In genomic region chr17:69090365-69090764, GRCh38 we compare ENCODE assay signal across 15 cellular contexts. TPM values are rescaled to one million over a fixed set of nuclear protein-coding genes. Genes with fewer than 3 reads are reported as not detected.
DNase-seq lines count a peak whose midpoint lies in the region; ATAC-seq and TF ChIP-seq lines count a peak whose summit lies in the region.
"Had no signal": no experiment of that assay in that cellular context is flagged by ENCODE, and none has a peak within 500 bp of the region (broad histone marks: within the 10 kb centered on the region; RNA-seq: fewer than 3 reads in every experiment).

No MANE protein-coding gene starts in this region.

- TF ChIP-seq CTCF in epithelial cell of esophagus (IDR thresholded peaks at IDR 0.05; ENCODE audit: insufficient read depth, low read depth, low read length, missing control alignments), result no peak

- no peaks in the 10 kb centered on the region for H3K9me3 ChIP-seq in T-helper 17 cell (ENCODE audit: control insufficient read depth, low read length, poor library complexity, severe bottlenecking)
- H3K9me3 ChIP-seq: BLaER1, Caco-2 had no signal

- H3K4me3 Mint-ChIP-seq in T-helper 17 cell, result no peak overlapping the region
- H3K4me3 Mint-ChIP-seq: CD8-positive, alpha-beta memory T cell; IgD-negative memory B cell had no signal

- ATAC-seq in Right ventricle myocardium inferior (peak; percentile 34), left cardiac atrium (no peak), T-helper 17 cell (no peak)

- no peak for DNase-seq in Right ventricle myocardium inferior (ENCODE audit: missing footprints)
- no peak for DNase-seq in left cardiac atrium
- peak; percentile 38 for DNase-seq in epithelial cell of esophagus (ENCODE audit: low read depth)
- peak; percentile 1 for DNase-seq in myocyte (ENCODE audit: low read depth)
- no peak for DNase-seq in NCI-H1105 (lab: John Stamatoyannopoulos, UW)
- DNase-seq in T-helper 17 cell, result no peak
- DNase-seq in SW 1271 (lab: John Stamatoyannopoulos, UW), result no peak
- DNase-seq: AML-193; Caco-2; CD8-positive, alpha-beta memory T cell; DND-41; GDM1 had no signal

- H3K4me3 ChIP-seq in epithelial cell of esophagus (ENCODE audit: low read length), result no peak overlapping the region
- H3K4me3 ChIP-seq: BLaER1 had no signal

- no peaks in the 10 kb centered on the region for H3K27me3 Mint-ChIP-seq in T-helper 17 cell
- H3K27me3 Mint-ChIP-seq: IgD-negative memory B cell had no signal

- H3K27ac Mint-ChIP-seq in T-helper 17 cell, result no peak overlapping the region
- H3K27ac Mint-ChIP-seq: CD8-positive, alpha-beta memory T cell had no signal

- intact Hi-C loops in Right ventricle myocardium inferior (cut with DNase I), result no loop called here
- intact Hi-C loops in left cardiac atrium (cut with DNase I), result no loop called here

- peaks cover 4% of the 10 kb centered on the region for H3K4me1 Mint-ChIP-seq in T-helper 17 cell

- peaks cover 2% of the 10 kb centered on the region for H3K36me3 Mint-ChIP-seq in T-helper 17 cell (ENCODE audit: low read depth)

RNA-seq across cellular contexts. Expression of gene ABCA9, which starts 29.6 kb away (rescaled TPM):
- 32.7 TPM for total RNA-seq in Right ventricle myocardium inferior
- 10 to 100 TPM; 22.5 to 29.7 TPM for total RNA-seq in left cardiac atrium
- 0.68 TPM in 1 of 2 replicates, not detected in the other for total RNA-seq in myocyte
- polyA plus RNA-seq in myocyte (2012), result not detected
- under 1 TPM in 1 of 2 donors, not detected in 1; 0.08 TPM for total RNA-seq in T-helper 17 cell
- total RNA-seq: CD8-positive, alpha-beta memory T cell; HT-29 had no signal
- polyA plus RNA-seq: CD8-positive, alpha-beta memory T cell; IgD-negative memory B cell had no signal

RNA-seq across cellular contexts. Expression of gene ABCA6, which starts 51.3 kb away (rescaled TPM):
- 25.7 TPM for total RNA-seq in Right ventricle myocardium inferior
- total RNA-seq in left cardiac atrium, result 10 to 100 TPM; 30.6 to 42.2 TPM
- under 0.01 TPM in 1 of 2 replicates, not detected in the other for total RNA-seq in myocyte
- not detected for polyA plus RNA-seq in myocyte (2012)
- total RNA-seq in T-helper 17 cell, result under 1 TPM; 0.89 to 0.99 TPM
- total RNA-seq: HT-29 had no signal
- polyA plus RNA-seq: CD8-positive, alpha-beta memory T cell had no signal

Comparison
In these comparisons a context has a peak if more than half of its experiments do, and no peak if none do; other contexts are left out.
1. DNase-seq: peak in epithelial cell of esophagus (single experiment) and myocyte (single experiment); none in Right ventricle myocardium inferior (single experiment), left cardiac atrium (single experiment), NCI-H1105 (single experiment), T-helper 17 cell (0 of 3) and SW 1271 (0 of 2).
2. RNA of gene ABCA9, which starts 29.6 kb away (total RNA-seq): 32.7 TPM in Right ventricle myocardium inferior (single experiment) and 22.5 to 29.7 TPM in left cardiac atrium; 0.08 TPM in T-helper 17 cell and 0.68 TPM in myocyte; every median in the first group is over 10 times any median in the second.
3. RNA of gene ABCA6, which starts 51.3 kb away (total RNA-seq): 30.6 to 42.2 TPM in left cardiac atrium and 25.7 TPM in Right ventricle myocardium inferior (single experiment); 0.89 to 0.99 TPM in T-helper 17 cell and under 0.01 TPM in myocyte; every median in the first group is over 10 times any median in the second.